In genomic region chr16:78628526-78628925, GRCh38 we compare ENCODE assay signal across 27 cellular contexts.
DNase-seq lines count a peak whose midpoint lies in the region; ATAC-seq and TF ChIP-seq lines count a peak whose summit lies in the region.
"Had no signal": no experiment of that assay in that cellular context is flagged by ENCODE, and none has a peak within 500 bp of the region (broad histone marks: within the 10 kb centered on the region; RNA-seq: fewer than 3 reads in every experiment).

No MANE protein-coding gene starts in this region.

- no peak for TF ChIP-seq CTCF in choroid plexus epithelial cell (conservative IDR thresholded peaks at IDR 0.05; ENCODE audit: low read depth, low read length)
- no peak for TF ChIP-seq CTCF in mesothelial cell of epicardium (IDR thresholded peaks at IDR 0.05; ENCODE audit: unreplicated experiment)

- ATAC-seq in activated CD4-positive, alpha-beta T cell treated with anti-CD3 and anti-CD28 coated beads for 36 hours, result no peak
- ATAC-seq: effector memory CD8-positive, alpha-beta T cell; foreskin keratinocyte; mucosa of descending colon; stimulated activated naive CD8-positive, alpha-beta T cell treated with anti-CD3 and anti-CD28 coated beads, Interleukin-15, Interleukin-2, amounts not matched to agents 100 U/mL and 50 U/mL, for 24 hours had no signal

- peak overlapping the region; percentile 44 for H3K27ac Mint-ChIP-seq in mesothelial cell of epicardium
- H3K27ac Mint-ChIP-seq in activated CD4-positive, alpha-beta T cell treated with anti-CD3 and anti-CD28 coated beads for 36 hours, result no peak overlapping the region
- no peak overlapping the region for H3K27ac Mint-ChIP-seq in activated CD4-positive, alpha-beta T cell treated with anti-CD3 and anti-CD28 coated beads, Interleukin-2, amount 10 ng/mL, durations not matched to agents 24 days and 14 days
- H3K27ac Mint-ChIP-seq: activated T-helper 2 cell treated with anti-CD3 and anti-CD28 coated beads, Interferon-gamma antibody, Interleukin-2, Interleukin-4, amounts not matched to agents 10 μg/mL and 5 μg/mL and 100 μg/mL, durations not matched to agents 14 hours and 24 hours and 36 hours; CD8-positive, alpha-beta memory T cell; effector memory CD8-positive, alpha-beta T cell; T-helper 2 cell treated with Interferon-gamma antibody and Interleukin-4, amounts not matched to agents 5 μg/mL and 100 μg/mL, for 36 hours had no signal

- H3K36me3 ChIP-seq in skeletal muscle satellite cell (ENCODE audit: insufficient read depth, low read length), result no peaks in the 10 kb centered on the region
- H3K36me3 ChIP-seq: BE2C, colonic mucosa, Peyer's patch, right atrium auricular region, spleen had no signal

- H3K4me1 Mint-ChIP-seq in mesothelial cell of epicardium, result peaks cover 21% of the 10 kb centered on the region
- no peaks in the 10 kb centered on the region for H3K4me1 Mint-ChIP-seq in activated CD4-positive, alpha-beta T cell treated with anti-CD3 and anti-CD28 coated beads for 36 hours
- H3K4me1 Mint-ChIP-seq in activated CD4-positive, alpha-beta T cell treated with anti-CD3 and anti-CD28 coated beads, Interleukin-2, amount 10 ng/mL, durations not matched to agents 24 days and 14 days, result no peaks in the 10 kb centered on the region
- H3K4me1 Mint-ChIP-seq: CD8-positive, alpha-beta memory T cell had no signal

- POLR2A ChIA-PET in activated CD4-positive, alpha-beta T cell treated with anti-CD3 and anti-CD28 coated beads for 36 hours (lab: Charles Lee), result no interaction called here

- peak overlapping the region; percentile 63 for H3K9ac ChIP-seq in skeletal muscle satellite cell (ENCODE audit: low read depth, low read length)

- H3K4me3 ChIP-seq in choroid plexus epithelial cell (ENCODE audit: low read depth, low read length) (no peak overlapping the region), skeletal muscle satellite cell (ENCODE audit: low read length) (peak overlapping the region; percentile 24)
- H3K4me3 ChIP-seq: colonic mucosa, lung, mucosa of descending colon, Peyer's patch, right atrium auricular region, spleen had no signal

- H3K4me1 ChIP-seq in skeletal muscle satellite cell (ENCODE audit: control insufficient read depth, insufficient read depth, low read length), result peaks cover 17% of the 10 kb centered on the region
- H3K4me1 ChIP-seq: BE2C, colonic mucosa, foreskin keratinocyte, Peyer's patch, right atrium auricular region, spleen had no signal

- H3K27me3 ChIP-seq in skeletal muscle satellite cell (ENCODE audit: control insufficient read depth, insufficient read depth, low read length), result no peaks in the 10 kb centered on the region
- H3K27me3 ChIP-seq: BE2C, colonic mucosa, foreskin keratinocyte, Peyer's patch, right atrium auricular region, spleen had no signal

- H3K4me2 ChIP-seq in skeletal muscle satellite cell (ENCODE audit: low read length), result peak overlapping the region; percentile 48

- H3K9me3 Mint-ChIP-seq in mesothelial cell of epicardium, result peaks cover 15% of the 10 kb centered on the region
- H3K9me3 Mint-ChIP-seq in activated CD4-positive, alpha-beta T cell treated with anti-CD3 and anti-CD28 coated beads for 36 hours (ENCODE audit: low read depth), result peaks cover 21% of the 10 kb centered on the region
- H3K9me3 Mint-ChIP-seq in activated CD4-positive, alpha-beta T cell treated with anti-CD3 and anti-CD28 coated beads, Interleukin-2, amount 10 ng/mL, durations not matched to agents 24 days and 14 days, result peaks cover 7% of the 10 kb centered on the region

- peak; percentile 40 for DNase-seq in LHCN-M2 (ENCODE audit: low read depth)
- peak; percentile 6 for DNase-seq in choroid plexus epithelial cell (ENCODE audit: low read depth)
- no peak for DNase-seq in mesothelial cell of epicardium (ENCODE audit: low spot score in 2 of 2, unreplicated experiment in 2 of 2)
- DNase-seq in activated CD4-positive, alpha-beta T cell treated with anti-CD3 and anti-CD28 coated beads for 36 hours, result no peak
- DNase-seq in GF-D8 (lab: John Stamatoyannopoulos, UW), result no peak
- DNase-seq in activated CD4-positive, alpha-beta T cell treated with anti-CD3 and anti-CD28 coated beads, Interleukin-2, amount 10 ng/mL, durations not matched to agents 24 days and 14 days, result no peak
- no peak for DNase-seq in germinal center (ENCODE audit: low spot score)
- DNase-seq: activated naive CD4-positive, alpha-beta T cell treated with anti-CD3 and anti-CD28 coated beads, Interleukin-2, amount 50 U/mL, for 16 hours; BE2C; CD8-positive, alpha-beta memory T cell; colonic mucosa; effector memory CD8-positive, alpha-beta T cell; foreskin keratinocyte; GOT3; Karpas-422; mucosa of descending colon; NCI-H146; Peyer's patch; SHP77 treated with DMSO at 0.1 percent for 48 hours; spleen; stimulated activated CD4-positive, alpha-beta T cell treated with anti-CD3 and anti-CD28 coated beads, Interleukin-2, amount 100 ng/mL, for 24 hours; stimulated activated naive CD8-positive, alpha-beta T cell treated with anti-CD3 and anti-CD28 coated beads, Interleukin-15, Interleukin-2, amounts not matched to agents 100 U/mL and 50 U/mL, for 24 hours had no signal

- intact Hi-C loops in activated CD4-positive, alpha-beta T cell treated with anti-CD3 and anti-CD28 coated beads for 36 hours (cut with DNase I, micrococcal nuclease), result no loop called here
- intact Hi-C loops in activated CD4-positive, alpha-beta T cell treated with anti-CD3 and anti-CD28 coated beads, Interleukin-2, amount 10 ng/mL, durations not matched to agents 24 days and 14 days (cut with micrococcal nuclease), result no loop called here

- no peaks in the 10 kb centered on the region for H3K27me3 Mint-ChIP-seq in mesothelial cell of epicardium (ENCODE audit: low read depth)
- no peaks in the 10 kb centered on the region for H3K27me3 Mint-ChIP-seq in activated CD4-positive, alpha-beta T cell treated with anti-CD3 and anti-CD28 coated beads for 36 hours
- no peaks in the 10 kb centered on the region for H3K27me3 Mint-ChIP-seq in activated CD4-positive, alpha-beta T cell treated with anti-CD3 and anti-CD28 coated beads, Interleukin-2, amount 10 ng/mL, durations not matched to agents 24 days and 14 days
- H3K27me3 Mint-ChIP-seq: effector memory CD8-positive, alpha-beta T cell had no signal

- H3K9me3 ChIP-seq in skeletal muscle satellite cell (replicated peaks; ENCODE audit: low read length), result peaks cover 4% of the 10 kb centered on the region
- H3K9me3 ChIP-seq: BE2C, colonic mucosa had no signal

- H3K4me3 Mint-ChIP-seq in mesothelial cell of epicardium, result no peak overlapping the region
- H3K4me3 Mint-ChIP-seq in activated CD4-positive, alpha-beta T cell treated with anti-CD3 and anti-CD28 coated beads for 36 hours, result no peak overlapping the region
- no peak overlapping the region for H3K4me3 Mint-ChIP-seq in activated CD4-positive, alpha-beta T cell treated with anti-CD3 and anti-CD28 coated beads, Interleukin-2, amount 10 ng/mL, durations not matched to agents 24 days and 14 days
- H3K4me3 Mint-ChIP-seq: CD8-positive, alpha-beta memory T cell; effector memory CD8-positive, alpha-beta T cell; T-helper 2 cell treated with Interferon-gamma antibody and Interleukin-4, amounts not matched to agents 5 μg/mL and 100 μg/mL, for 36 hours had no signal

- CTCF ChIA-PET in activated CD4-positive, alpha-beta T cell treated with anti-CD3 and anti-CD28 coated beads for 36 hours (lab: Charles Lee), result no interaction called here

- peaks cover 2% of the 10 kb centered on the region for H3K36me3 Mint-ChIP-seq in mesothelial cell of epicardium
- peaks cover 13% of the 10 kb centered on the region for H3K36me3 Mint-ChIP-seq in activated CD4-positive, alpha-beta T cell treated with anti-CD3 and anti-CD28 coated beads for 36 hours (ENCODE audit: low read depth)
- no peaks in the 10 kb centered on the region for H3K36me3 Mint-ChIP-seq in activated CD4-positive, alpha-beta T cell treated with anti-CD3 and anti-CD28 coated beads, Interleukin-2, amount 10 ng/mL, durations not matched to agents 24 days and 14 days (ENCODE audit: low read depth)

Comparison
In these comparisons a context has a peak if more than half of its experiments do, and no peak if none do; other contexts are left out.
1. DNase-seq: peak in LHCN-M2 (single experiment) and choroid plexus epithelial cell (single experiment); none in mesothelial cell of epicardium (0 of 2), activated CD4-positive, alpha-beta T cell treated with anti-CD3 and anti-CD28 coated beads for 36 hours (single experiment), GF-D8 (single experiment), activated CD4-positive, alpha-beta T cell treated with anti-CD3 and anti-CD28 coated beads, Interleukin-2, amount 10 ng/mL, durations not matched to agents 24 days and 14 days (single experiment) and germinal center (single experiment).